In the genomic region with DNA sequence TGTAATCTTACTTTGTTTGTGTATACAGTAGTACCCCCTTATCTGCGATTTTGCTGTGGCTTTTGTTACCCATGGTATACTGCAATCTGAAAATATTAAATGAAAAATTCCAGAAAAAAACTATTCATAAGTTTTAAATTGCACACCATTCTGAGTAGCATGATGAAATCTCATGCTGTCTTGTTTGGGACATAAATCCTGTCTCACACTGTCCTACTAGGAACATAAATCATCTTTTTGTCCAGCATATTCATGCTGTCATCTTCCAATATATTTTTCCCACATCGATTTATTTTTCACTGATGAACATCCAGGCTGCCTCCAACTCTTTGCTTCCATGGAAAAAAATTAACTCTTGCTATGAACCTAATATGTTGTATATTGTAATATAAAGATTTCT, we compare ENCODE assay signal across 7 cellular contexts.
"Had no signal": no experiment of that assay in that cellular context is flagged by ENCODE, and none has a peak within 500 bp of the region (broad histone marks: within the 10 kb centered on the region; RNA-seq: fewer than 3 reads in every experiment).

No MANE protein-coding gene starts in this region.

- ATAC-seq: GM12878 had no signal

- FAIRE-seq: GM12878, GM12891, GM12892, GM18507, GM19239 had no signal

- H3K4me3 ChIP-seq: GM12878 had no signal

- DNase-seq: GDM1, GF-D8 had no signal
